32 cellular contexts compared by ENCODE assay signal in genomic region chr21:46179708-46180078, GRCh38. TPM values are rescaled to one million over a fixed set of nuclear protein-coding genes. Genes with fewer than 3 reads are reported as not detected.
DNase-seq lines count a peak whose midpoint lies in the region; ATAC-seq, FAIRE-seq and TF ChIP-seq lines count a peak whose summit lies in the region.
"Had no signal": no experiment of that assay in that cellular context is flagged by ENCODE, and none has a peak within 500 bp of the region (broad histone marks: within the 10 kb centered on the region; RNA-seq: fewer than 3 reads in every experiment).

No MANE protein-coding gene starts in this region.

- no peak overlapping the region for H2BK15ac ChIP-seq in H1 (ENCODE audit: low read length)
- H2BK15ac ChIP-seq in neuronal stem cell (ENCODE audit: low read length), result no peak overlapping the region

- H3K23ac ChIP-seq in H1 (ENCODE audit: insufficient read length) (no peak overlapping the region), neuronal stem cell (ENCODE audit: low read depth, low read length, poor library complexity) (peak overlapping the region; percentile 55)

- H3K9ac ChIP-seq in HUES6 (ENCODE audit: low read length) (no peak overlapping the region), H1 (replicated peaks in 1 of 4; ENCODE audit: extremely low read depth in 1 of 4, low read depth in 3 of 4, low read length in 3 of 4) (no peak overlapping the region), neuronal stem cell (ENCODE audit: low read depth, low read length, poor library complexity) (no peak overlapping the region)

- H3K9me3 ChIP-seq in HUES6 (ENCODE audit: control insufficient read depth, insufficient read depth, low read depth, low read length), result peaks cover 3% of the 10 kb centered on the region; the same call in 1 of the 2 replicates
- H3K9me3 ChIP-seq in H1 (ENCODE audit: insufficient read depth in 2 of 2, low read depth in 1 of 2, low read length in 1 of 2), result no peaks in the 10 kb centered on the region
- H3K9me3 ChIP-seq in neuronal stem cell (replicated peaks in 1 of 2; ENCODE audit: control insufficient read depth in 2 of 2, insufficient read depth in 1 of 2, low read depth in 1 of 2, low read length in 2 of 2), result no peaks in the 10 kb centered on the region
- H3K9me3 ChIP-seq: ovary, thyroid gland had no signal

- H3K27ac ChIP-seq in HUES6 (ENCODE audit: low read depth, low read length) (0 out of 2 replicates have a peak overlapping the region, but pooled peaks have one; percentile 34), H1 (ENCODE audit: low read depth, low read length) (no peak overlapping the region), neuronal stem cell (replicated peaks; ENCODE audit: low read length) (no peak overlapping the region)
- H3K27ac ChIP-seq: esophagus muscularis mucosa, foreskin keratinocyte, heart right ventricle, ovary, SJSA1, stomach, thyroid gland, VCaP had no signal

- TF ChIP-seq RAD21 in H1 (IDR thresholded peaks at IDR 0.05 in 1 of 2, conservative IDR thresholded peaks at IDR 0.05 in 1 of 2; ENCODE audit: low read depth in 2 of 2, low read length in 2 of 2), result no peak

- CTCF ChIA-PET in H1 (lab: Charles Lee; ENCODE audit: partially characterized antibody), result interaction anchor here (2.5 kb wide), 1 partner anchor 27 kb away, joined by 8 read pairs; no protein-coding TSS in a partner anchor

- H3K27ac Mint-ChIP-seq in stimulated activated naive CD8-positive, alpha-beta T cell treated with anti-CD3 and anti-CD28 coated beads, Interleukin-15, amount 100 ng/mL, for 72 hours, result no peak overlapping the region
- H3K27ac Mint-ChIP-seq: activated T-cell treated with anti-CD3 and anti-CD28 coated beads, Interleukin-2, amount 50 U/mL, for 72 hours; B cell; CD4-positive, alpha-beta memory T cell; natural killer cell treated with Interleukin-12 subunit alpha and Interleukin-12 subunit beta and Interleukin-15 and Interleukin-18, amount 100 ng/mL, for 72 hours had no signal

- H3K79me2 ChIP-seq in H1 (ENCODE audit: control insufficient read depth in 1 of 2, insufficient read depth in 2 of 2, low read length in 2 of 2), result peaks cover 0 to 29% of the 10 kb centered on the region in 2 experiments; a peak in 2 of 4 replicates

- H3K18ac ChIP-seq in H1 (ENCODE audit: extremely low read depth, low read length) (no peak overlapping the region), neuronal stem cell (ENCODE audit: low read length) (no peak overlapping the region)

- WGBS in H1 (ENCODE audit: extremely low coverage in 1 of 2, insufficient coverage in 1 of 2, insufficient read length in 1 of 2, insufficient replicate concordance in 2 of 2, low coverage in 1 of 2, low lambda C conversion rate in 2 of 2, missing lambda C conversion rate in 1 of 2), 2 experiments, result 91% methylated on average over 17 of the region's 17 CpGs; no CpG with 5 or more reads in 1 of the 2 experiments
- no CpG with 5 or more reads among the region's 17 CpGs for WGBS in neuronal stem cell (ENCODE audit: extremely low coverage in 2 of 2, insufficient read length in 2 of 2, insufficient replicate concordance in 1 of 2), 2 donors

- peaks cover 6% of the 10 kb centered on the region for H3K23me2 ChIP-seq in H1 (ENCODE audit: low read depth, low read length)

- DNase-seq in D341Med (ENCODE audit: low spot score) (peak; percentile 15), H1 (ENCODE audit: low read depth in 1 of 2, low spot score in 2 of 2) (no peak), neuronal stem cell (ENCODE audit: low spot score) (no peak), DMS53 (lab: John Stamatoyannopoulos, UW) (no peak)
- no peak for DNase-seq in stimulated activated naive CD8-positive, alpha-beta T cell treated with anti-CD3 and anti-CD28 coated beads, Interleukin-15, amount 100 ng/mL, for 72 hours
- DNase-seq: ACHN; activated CD4-positive, alpha-beta T cell treated with anti-CD3 and anti-CD28 coated beads, Interleukin-2, amount 50 U/mL, for 1 hour; activated naive CD4-positive, alpha-beta T cell; activated T-cell treated with anti-CD3 and anti-CD28 coated beads, Interleukin-2, amount 50 U/mL, for 72 hours; CD4-positive, alpha-beta memory T cell; central memory CD4-positive, alpha-beta T cell; DMS 273 treated with DMSO at 0.1 percent for 48 hours; foreskin keratinocyte; NCI-H1436; NCI-H446; NCI-H82; stimulated activated CD4-positive, alpha-beta T cell treated with anti-CD3 and anti-CD28 coated beads, Interleukin-2, amount 100 ng/mL, for 24 hours; stomach; T1000; thyroid gland had no signal

- H3K4me1 ChIP-seq in HUES6 (ENCODE audit: control insufficient read depth, insufficient read depth, low read length) (peaks cover 21% of the 10 kb centered on the region), H1 (replicated peaks in 1 of 4; ENCODE audit: control insufficient read depth in 3 of 4, insufficient read depth in 4 of 4, low read length in 3 of 4) (peaks cover 0 to 20% (median 9%) of the 10 kb centered on the region in 4 experiments; a peak in 5 of 7 replicates), neuronal stem cell (ENCODE audit: control insufficient read depth in 2 of 2, insufficient read depth in 1 of 2, low read depth in 1 of 2, low read length in 2 of 2) (peaks cover 0 to 6% of the 10 kb centered on the region in 2 donors)
- H3K4me1 ChIP-seq: foreskin keratinocyte, thyroid gland had no signal

- no peak for ATAC-seq in stimulated activated naive CD8-positive, alpha-beta T cell treated with anti-CD3 and anti-CD28 coated beads, Interleukin-15, amount 100 ng/mL, for 72 hours
- no peak for ATAC-seq in HG03460 (IDR thresholded peaks at IDR 0.05; ENCODE audit: unreplicated experiment)
- ATAC-seq in HG03442 (IDR thresholded peaks at IDR 0.05; ENCODE audit: unreplicated experiment), result no peak
- ATAC-seq: activated T-cell treated with anti-CD3 and anti-CD28 coated beads, Interleukin-2, amount 50 U/mL, for 72 hours; foreskin keratinocyte; GM12878; heart right ventricle had no signal

- H3K4me2 ChIP-seq in H1 (ENCODE audit: insufficient read depth in 1 of 2, low read depth in 2 of 2, low read length in 2 of 2) (no peak overlapping the region), neuronal stem cell (ENCODE audit: insufficient read depth, low read length, poor library complexity, severe bottlenecking) (no peak overlapping the region)

- peaks cover 0 to 11% of the 10 kb centered on the region in 2 experiments for H4K20me1 ChIP-seq in H1 (replicated peaks in 1 of 2; ENCODE audit: control insufficient read depth in 1 of 2, insufficient read depth in 2 of 2, low read length in 2 of 2)

- no peak for FAIRE-seq in H1 (lab: Jason Lieb, UNC)
- FAIRE-seq: GM12878 had no signal

- no peak overlapping the region for H2BK5ac ChIP-seq in H1 (ENCODE audit: low read depth, low read length)
- H2BK5ac ChIP-seq in neuronal stem cell (ENCODE audit: low read length), result no peak overlapping the region

- H4K91ac ChIP-seq in H1 (replicated peaks; ENCODE audit: insufficient read length, low read length) (peak overlapping the region; percentile 76), neuronal stem cell (ENCODE audit: low read depth, low read length, poor library complexity) (no peak overlapping the region)

- no peak overlapping the region for H2AFZ ChIP-seq in H1 (ENCODE audit: low read length)
- H2AFZ ChIP-seq in neuronal stem cell (ENCODE audit: low read length), result no peak overlapping the region

- H3K9me3 Mint-ChIP-seq in stimulated activated naive CD8-positive, alpha-beta T cell treated with anti-CD3 and anti-CD28 coated beads, Interleukin-15, amount 100 ng/mL, for 72 hours, result peaks cover 18 to 27% of the 10 kb centered on the region in 2 donors

- H3K79me1 ChIP-seq in H1 (ENCODE audit: low read depth, low read length) (peaks cover 5% of the 10 kb centered on the region; the same call in 1 of the 2 replicates), neuronal stem cell (ENCODE audit: low read depth, low read length) (peaks cover 18% of the 10 kb centered on the region)

- no peak for TF ChIP-seq EP300 in H1 (IDR thresholded peaks at IDR 0.05; ENCODE audit: borderline replicate concordance in 1 of 2, low read depth in 2 of 2, low read length in 2 of 2)

- H4K5ac ChIP-seq in H1 (ENCODE audit: insufficient read length, low read depth, low read length), result no peak overlapping the region

- no peak for TF ChIP-seq CTCF in H1 (IDR thresholded peaks at IDR 0.05; ENCODE audit: control extremely low read depth in 1 of 3, insufficient read depth in 1 of 3, low read depth in 1 of 3, low read length in 3 of 3)

- H3K4me3 Mint-ChIP-seq in stimulated activated naive CD8-positive, alpha-beta T cell treated with anti-CD3 and anti-CD28 coated beads, Interleukin-15, amount 100 ng/mL, for 72 hours, result no peak overlapping the region
- H3K4me3 Mint-ChIP-seq: activated T-cell treated with anti-CD3 and anti-CD28 coated beads, Interleukin-2, amount 50 U/mL, for 72 hours; CD4-positive, alpha-beta memory T cell; dendritic cell treated with granulocyte-macrophage colony-stimulating factor and Interleukin-4, amounts not matched to agents 40 ng/mL and 50 ng/mL, for 4 days; natural killer cell treated with Interleukin-12 subunit alpha and Interleukin-12 subunit beta and Interleukin-15 and Interleukin-18, amount 100 ng/mL, for 72 hours had no signal

- POLR2A ChIA-PET in H1 (lab: Charles Lee; ENCODE audit: partially characterized antibody), result interaction anchor here (1.5 kb wide), 1 partner anchor 118 kb away, joined by 3 read pairs; no protein-coding TSS in a partner anchor

- H2BK20ac ChIP-seq in H1 (ENCODE audit: low read length), result no peak overlapping the region

- no peak overlapping the region for H3K14ac ChIP-seq in H1 (ENCODE audit: insufficient read length)
- H3K14ac ChIP-seq in neuronal stem cell (ENCODE audit: low read length), result peak overlapping the region; percentile 38

- no peak overlapping the region for H3K56ac ChIP-seq in H1 (replicated peaks; ENCODE audit: insufficient read length, low read depth, low read length)

- H2AK5ac ChIP-seq in H1 (ENCODE audit: low read depth, low read length), result no peak overlapping the region; the same call in 1 of the 2 replicates
- peak overlapping the region; percentile 26 for H2AK5ac ChIP-seq in neuronal stem cell (ENCODE audit: low read depth, low read length)

- H3K4me3 ChIP-seq in HUES6 (ENCODE audit: low read depth, low read length) (no peak overlapping the region), H1 (ENCODE audit: extremely low read depth in 1 of 4, insufficient read depth in 2 of 4, low read depth in 3 of 4, low read length in 4 of 4) (no peak overlapping the region), neuronal stem cell (ENCODE audit: low read length in 2 of 2) (no peak overlapping the region)
- H3K4me3 ChIP-seq: esophagus muscularis mucosa, GM12878, heart right ventricle, ovary, SJSA1, stomach, thyroid gland had no signal

- TF ChIP-seq POLR2A in H1 (IDR thresholded peaks at IDR 0.05; ENCODE audit: control extremely low read depth in 1 of 2, low read depth in 2 of 2, low read length in 2 of 2), result no peak

- H3K27me3 ChIP-seq in HUES6 (ENCODE audit: control insufficient read depth, insufficient read depth, low read length) (no peaks in the 10 kb centered on the region), H1 (replicated peaks in 1 of 4; ENCODE audit: control insufficient read depth in 3 of 4, extremely low read depth in 1 of 4, insufficient read depth in 3 of 4, low read length in 3 of 4) (no peaks in the 10 kb centered on the region), neuronal stem cell (ENCODE audit: control insufficient read depth in 3 of 3, insufficient read depth in 3 of 3, low read depth in 1 of 3, low read length in 3 of 3) (no peaks in the 10 kb centered on the region)
- H3K27me3 ChIP-seq: heart right ventricle, ovary, SJSA1, thyroid gland had no signal

- peaks cover 5% of the 10 kb centered on the region; the same call in 1 of the 2 replicates for H3K36me3 ChIP-seq in HUES6 (ENCODE audit: control insufficient read depth, insufficient read depth, low read length)
- H3K36me3 ChIP-seq in H1 (ENCODE audit: control insufficient read depth in 2 of 4, insufficient read depth in 4 of 4, low read length in 3 of 4), result peaks cover 0 to 2% (median 0%) of the 10 kb centered on the region in 4 experiments; a peak in 1 of 8 replicates
- H3K36me3 ChIP-seq in neuronal stem cell (replicated peaks in 1 of 2; ENCODE audit: control insufficient read depth in 2 of 2, insufficient read depth in 2 of 2, low read length in 2 of 2), result no peaks in the 10 kb centered on the region
- H3K36me3 ChIP-seq: heart right ventricle, ovary, SJSA1, thyroid gland had no signal

- H3K4ac ChIP-seq in H1 (replicated peaks; ENCODE audit: insufficient read length, low read depth, low read length) (no peak overlapping the region), neuronal stem cell (ENCODE audit: low read length) (no peak overlapping the region)

- H3K27me3 Mint-ChIP-seq in stimulated activated naive CD8-positive, alpha-beta T cell treated with anti-CD3 and anti-CD28 coated beads, Interleukin-15, amount 100 ng/mL, for 72 hours, result peaks cover 24% of the 10 kb centered on the region
- H3K27me3 Mint-ChIP-seq: B cell had no signal

- no peak overlapping the region for H2BK120ac ChIP-seq in H1 (replicated peaks; ENCODE audit: low read depth, low read length)
- H2BK120ac ChIP-seq in neuronal stem cell (ENCODE audit: low read depth, low read length), result no peak overlapping the region

- H4K8ac ChIP-seq in H1 (ENCODE audit: extremely low read depth, insufficient read depth, low read length) (no peak overlapping the region), neuronal stem cell (ENCODE audit: low read depth, low read length) (peak overlapping the region; percentile 65)

- H2BK12ac ChIP-seq in H1 (ENCODE audit: low read depth, low read length) (0 out of 2 replicates have a peak overlapping the region, but pooled peaks have one; percentile 9), neuronal stem cell (ENCODE audit: low read length) (no peak overlapping the region)

- H3K4me1 Mint-ChIP-seq in stimulated activated naive CD8-positive, alpha-beta T cell treated with anti-CD3 and anti-CD28 coated beads, Interleukin-15, amount 100 ng/mL, for 72 hours, result peaks cover 9% of the 10 kb centered on the region

RNA-seq across cellular contexts. Expression of gene SPATC1L, which starts 4.6 kb away (rescaled TPM):
- 49.4 and 50.0 TPM in 2 replicates for total RNA-seq in H1 (2021; fragmentation: NEBNext Ultra II Directional; extraction: Animal tissue kit (Norgen Biotek cat#: 25700))
- 24.9 and 44.8 TPM in 2 replicates for polyA plus RNA-seq in H1 (2011; rRNA removed)
- 16.4 TPM for polyA plus RNA-seq in H1 (2011; cell fraction: cytosol; rRNA removed)
- 43.3 TPM for polyA plus RNA-seq in H1 (2011; cell fraction: nucleus; rRNA removed)
- polyA plus RNA-seq in H1 (2012, experiment 1 of 2), result 38.0 to 56.9 TPM (median 53.3 TPM) in 4 replicates
- polyA plus RNA-seq in H1 (2012, experiment 2 of 2), result 50.4 TPM
- 48.1 TPM for polyA plus RNA-seq in H1 (2013, experiment 1 of 2)
- 48.0 TPM for polyA plus RNA-seq in H1 (2013, experiment 2 of 2)
- polyA minus RNA-seq in H1 (2011; rRNA and poly(A)+ RNA removed), result 6.2 and 7.1 TPM in 2 replicates
- polyA minus RNA-seq in H1 (2011; cell fraction: cytosol; rRNA and poly(A)+ RNA removed), result 30.3 TPM
- 21.2 TPM for polyA minus RNA-seq in H1 (2011; cell fraction: nucleus; rRNA and poly(A)+ RNA removed)
- 38.2 TPM for polyA plus RNA-seq in neuronal stem cell (2013, experiment 1 of 2)
- polyA plus RNA-seq in neuronal stem cell (2013, experiment 2 of 2), result 37.5 TPM

RNA-seq across cellular contexts. Expression of gene FTCD, which starts 24.3 kb away (rescaled TPM):
- 3.3 and 6.0 TPM in 2 replicates for total RNA-seq in H1 (2021; fragmentation: NEBNext Ultra II Directional; extraction: Animal tissue kit (Norgen Biotek cat#: 25700))
- 4.9 and 7.3 TPM in 2 replicates for polyA plus RNA-seq in H1 (2011; rRNA removed)
- 5.2 TPM for polyA plus RNA-seq in H1 (2011; cell fraction: cytosol; rRNA removed)
- polyA plus RNA-seq in H1 (2011; cell fraction: nucleus; rRNA removed), result 21.4 TPM
- polyA plus RNA-seq in H1 (2012, experiment 1 of 2), result 5.9 to 9.8 TPM (median 7.8 TPM) in 4 replicates
- 2.3 TPM for polyA plus RNA-seq in H1 (2012, experiment 2 of 2)
- polyA plus RNA-seq in H1 (2013, experiment 1 of 2), result 3.9 TPM
- 4.0 TPM for polyA plus RNA-seq in H1 (2013, experiment 2 of 2)
- 3.0 and 4.7 TPM in 2 replicates for polyA minus RNA-seq in H1 (2011; rRNA and poly(A)+ RNA removed)
- polyA minus RNA-seq in H1 (2011; cell fraction: cytosol; rRNA and poly(A)+ RNA removed), result 6.4 TPM
- polyA minus RNA-seq in H1 (2011; cell fraction: nucleus; rRNA and poly(A)+ RNA removed), result 6.1 TPM
- polyA plus RNA-seq in neuronal stem cell (2013, experiment 1 of 2), result 2.1 TPM
- 2.0 TPM for polyA plus RNA-seq in neuronal stem cell (2013, experiment 2 of 2)
- total RNA-seq: foreskin keratinocyte; natural killer cell treated with Interleukin-12 subunit alpha and Interleukin-12 subunit beta and Interleukin-15 and Interleukin-18, amount 100 ng/mL, for 72 hours; SJSA1 had no signal
- polyA plus RNA-seq: CD4-positive, alpha-beta memory T cell; foreskin keratinocyte had no signal

RNA-seq across cellular contexts. Expression of gene LSS, which starts 48.9 kb away (rescaled TPM):
- 96.1 and 102 TPM in 2 replicates for total RNA-seq in H1 (2021; fragmentation: NEBNext Ultra II Directional; extraction: Animal tissue kit (Norgen Biotek cat#: 25700))
- 123 and 139 TPM in 2 replicates for polyA plus RNA-seq in H1 (2011; rRNA removed)
- 103 TPM for polyA plus RNA-seq in H1 (2011; cell fraction: cytosol; rRNA removed)
- polyA plus RNA-seq in H1 (2011; cell fraction: nucleus; rRNA removed), result 268 TPM
- 69.5 to 87.3 TPM (median 75.9 TPM) in 4 replicates for polyA plus RNA-seq in H1 (2012, experiment 1 of 2)
- 71.3 TPM for polyA plus RNA-seq in H1 (2012, experiment 2 of 2)
- 69.2 TPM for polyA plus RNA-seq in H1 (2013, experiment 1 of 2)
- 66.2 TPM for polyA plus RNA-seq in H1 (2013, experiment 2 of 2)
- 177 and 193 TPM in 2 replicates for polyA minus RNA-seq in H1 (2011; rRNA and poly(A)+ RNA removed)
- 56.7 TPM for polyA minus RNA-seq in H1 (2011; cell fraction: cytosol; rRNA and poly(A)+ RNA removed)
- 69.8 TPM for polyA minus RNA-seq in H1 (2011; cell fraction: nucleus; rRNA and poly(A)+ RNA removed)
- 42.5 TPM for polyA plus RNA-seq in neuronal stem cell (2013, experiment 1 of 2)
- polyA plus RNA-seq in neuronal stem cell (2013, experiment 2 of 2), result 42.2 TPM
